16 cellular contexts compared by ENCODE assay signal in genomic region chr7:150799156-150799555, GRCh38. TPM values are rescaled to one million over a fixed set of nuclear protein-coding genes. Genes with fewer than 3 reads are reported as not detected.
A peak's percentile ranks its signal among the peaks of the same experiment; 100 is the strongest.
DNase-seq lines count a peak whose midpoint lies in the region; ATAC-seq and TF ChIP-seq lines count a peak whose summit lies in the region.
"Had no signal": no experiment of that assay in that cellular context is flagged by ENCODE, and none has a peak within 500 bp of the region (broad histone marks: within the 10 kb centered on the region; RNA-seq: fewer than 3 reads in every experiment).

No MANE protein-coding gene starts in this region.

- no peaks in the 10 kb centered on the region for H3K9me3 ChIP-seq in right atrium auricular region
- no peaks in the 10 kb centered on the region for H3K9me3 ChIP-seq in vagina
- H3K9me3 ChIP-seq: HAP-1 had no signal

- DNase-seq in right atrium auricular region (ENCODE audit: low spot score) (no peak), Right ventricle myocardium inferior (ENCODE audit: missing footprints) (no peak), endothelial cell (ENCODE audit: low spot score) (no peak), neural crest cell (ENCODE audit: low read depth, low spot score) (no peak), vagina (ENCODE audit: extremely low spot score in 2 of 2) (no peak), KG1 (lab: John Stamatoyannopoulos, UW) (no peak), erythroblast (lab: John Stamatoyannopoulos, UW) (no peak)
- DNase-seq: activated CD4-positive, CD25-positive, alpha-beta regulatory T cell; Karpas-422; NCI-H1694; NCI-H510A treated with DMSO at 0.1 percent for 48 hours; substantia nigra had no signal

- no peaks in the 10 kb centered on the region for H3K27me3 ChIP-seq in right atrium auricular region
- no peaks in the 10 kb centered on the region for H3K27me3 ChIP-seq in vagina

- H3K27me3 Mint-ChIP-seq in endothelial cell (ENCODE audit: unreplicated experiment) (peaks cover 18% of the 10 kb centered on the region), neural crest cell (ENCODE audit: low read depth) (peaks cover 58% of the 10 kb centered on the region)

- peak overlapping the region; percentile 79 for H3K27ac ChIP-seq in right atrium auricular region
- peak overlapping the region; percentile 76 for H3K27ac ChIP-seq in vagina

- peak overlapping the region; percentile 71 for H3K4me3 Mint-ChIP-seq in endothelial cell (ENCODE audit: unreplicated experiment)
- peak overlapping the region; percentile 51 for H3K4me3 Mint-ChIP-seq in neural crest cell

- no peak overlapping the region for H3K27ac Mint-ChIP-seq in endothelial cell (ENCODE audit: unreplicated experiment)
- no peak overlapping the region for H3K27ac Mint-ChIP-seq in neural crest cell (ENCODE audit: unreplicated experiment)

- H3K9me3 Mint-ChIP-seq in endothelial cell (ENCODE audit: unreplicated experiment) (no peaks in the 10 kb centered on the region), neural crest cell (no peaks in the 10 kb centered on the region)

- TF ChIP-seq CTCF in right atrium auricular region (IDR thresholded peaks at IDR 0.05) (no peak), endothelial cell (IDR thresholded peaks at IDR 0.05; ENCODE audit: unreplicated experiment) (no peak), neural crest cell (conservative IDR thresholded peaks at IDR 0.05) (no peak), vagina (IDR thresholded peaks at IDR 0.05) (no peak)

- H3K36me3 ChIP-seq in right atrium auricular region (peaks cover 9% of the 10 kb centered on the region), vagina (peaks cover 0 to 11% of the 10 kb centered on the region in 2 donors)
- H3K36me3 ChIP-seq: HAP-1 had no signal

- H3K4me3 ChIP-seq in right atrium auricular region (peak overlapping the region; percentile 69 to 74), vagina (peak overlapping the region; percentile 55 to 58)
- H3K4me3 ChIP-seq: HAP-1 had no signal

- H3K4me1 Mint-ChIP-seq in endothelial cell (ENCODE audit: unreplicated experiment) = peaks cover 10% of the 10 kb centered on the region
- no peaks in the 10 kb centered on the region for H3K4me1 Mint-ChIP-seq in neural crest cell

- TF ChIP-seq POLR2A in vagina (IDR thresholded peaks at IDR 0.05) (no peak), erythroblast (IDR thresholded peaks at IDR 0.05; ENCODE audit: low read length) (no peak)

- H3K36me3 Mint-ChIP-seq in endothelial cell (ENCODE audit: low read depth, unreplicated experiment) = peaks cover 8% of the 10 kb centered on the region
- no peaks in the 10 kb centered on the region for H3K36me3 Mint-ChIP-seq in neural crest cell (ENCODE audit: low read depth)

- H3K4me1 ChIP-seq in right atrium auricular region (peaks cover 0 to 30% of the 10 kb centered on the region in 2 donors), vagina (peaks cover 15% of the 10 kb centered on the region)
- H3K4me1 ChIP-seq: HAP-1 had no signal

- ATAC-seq in Right ventricle myocardium inferior (no peak), HG02938 (IDR thresholded peaks at IDR 0.05; ENCODE audit: unreplicated experiment) (no peak)
- ATAC-seq: Panc1 had no signal

- intact Hi-C loops in Right ventricle myocardium inferior (cut with DNase I) = no loop called here
- intact Hi-C loops in vagina (cut with DNase I) = no loop called here

RNA-seq across cellular contexts. Expression of gene TMEM176B, which starts 1.0 kb away (rescaled TPM):
- total RNA-seq in right atrium auricular region (100 to 1,000 TPM; 162 to 227 TPM), Right ventricle myocardium inferior (43.1 TPM), endothelial cell (ENCODE audit: unreplicated experiment) (1.4 TPM), neural crest cell (2.2 and 3.1 TPM in 2 replicates), vagina (60.6 TPM)

RNA-seq across cellular contexts. Expression of gene TMEM176A, which starts 1.4 kb away (rescaled TPM):
- total RNA-seq in right atrium auricular region (100 to 1,000 TPM in 1 of 2 donors, 10 to 100 TPM in 1; 56.3 to 102 TPM), Right ventricle myocardium inferior (31.1 TPM), endothelial cell (ENCODE audit: unreplicated experiment) (1.3 TPM), neural crest cell (2.0 TPM in 2 replicates), vagina (43.7 TPM)
- total RNA-seq: fibroblast of villous mesenchyme had no signal

RNA-seq across cellular contexts. Expression of gene AOC1, which starts 53.2 kb away (rescaled TPM):
- not detected for total RNA-seq in right atrium auricular region
- total RNA-seq in Right ventricle myocardium inferior = 0.27 TPM
- 0.41 TPM for total RNA-seq in endothelial cell (ENCODE audit: unreplicated experiment)
- total RNA-seq in neural crest cell = not detected in 2 replicates
- total RNA-seq in vagina = not detected
- total RNA-seq: fibroblast of villous mesenchyme had no signal

Comparison
In these comparisons a context has a peak if more than half of its experiments do, and no peak if none do; other contexts are left out.
1. RNA of gene TMEM176B, which starts 1.0 kb away (total RNA-seq): 162 to 227 TPM in right atrium auricular region, 60.6 TPM in vagina (single experiment) and 43.1 TPM in Right ventricle myocardium inferior (single experiment); 2.2 to 3.1 TPM in neural crest cell and 1.4 TPM in endothelial cell (single experiment); every median in the first group is over 10 times any median in the second.
2. RNA of gene TMEM176A, which starts 1.4 kb away (total RNA-seq): 56.3 to 102 TPM in right atrium auricular region, 43.7 TPM in vagina (single experiment) and 31.1 TPM in Right ventricle myocardium inferior (single experiment); 2.0 TPM in neural crest cell and 1.3 TPM in endothelial cell (single experiment); every median in the first group is over 10 times any median in the second.